8 cellular contexts compared by ENCODE assay signal in genomic region chr12:124152733-124153132, GRCh38.
"Had no signal": no experiment of that assay in that cellular context is flagged by ENCODE, and none has a peak within 500 bp of the region (broad histone marks: within the 10 kb centered on the region; RNA-seq: fewer than 3 reads in every experiment).

No MANE protein-coding gene starts in this region.

- H3K79me2 ChIP-seq: parathyroid adenoma had no signal

- ATAC-seq: activated CD4-positive, CD25-positive, alpha-beta regulatory T cell treated with anti-CD3 and anti-CD28 coated beads, Interleukin-2, amount 50 U/mL, for 24 hours had no signal

- H3K27ac ChIP-seq: parathyroid adenoma, transverse colon had no signal

- H3K4me3 ChIP-seq: smooth muscle cell, transverse colon had no signal

- H3K36me3 ChIP-seq: transverse colon had no signal

- H2AFZ ChIP-seq: parathyroid adenoma had no signal

- H3K27me3 ChIP-seq: transverse colon had no signal

- DNase-seq: activated naive CD4-positive, alpha-beta T cell treated with anti-CD3 and anti-CD28 coated beads, Interleukin-2, amount 50 U/mL, for 16 hours; dermis blood vessel endothelial cell; kidney glomerular epithelial cell; transverse colon had no signal

- FAIRE-seq: frontal cortex had no signal

- H3K4me2 ChIP-seq: smooth muscle cell had no signal

- H3K4me1 ChIP-seq: parathyroid adenoma, transverse colon had no signal

- H3K9me3 ChIP-seq: transverse colon had no signal

- H3K9ac ChIP-seq: parathyroid adenoma had no signal
